In the genomic region with DNA sequence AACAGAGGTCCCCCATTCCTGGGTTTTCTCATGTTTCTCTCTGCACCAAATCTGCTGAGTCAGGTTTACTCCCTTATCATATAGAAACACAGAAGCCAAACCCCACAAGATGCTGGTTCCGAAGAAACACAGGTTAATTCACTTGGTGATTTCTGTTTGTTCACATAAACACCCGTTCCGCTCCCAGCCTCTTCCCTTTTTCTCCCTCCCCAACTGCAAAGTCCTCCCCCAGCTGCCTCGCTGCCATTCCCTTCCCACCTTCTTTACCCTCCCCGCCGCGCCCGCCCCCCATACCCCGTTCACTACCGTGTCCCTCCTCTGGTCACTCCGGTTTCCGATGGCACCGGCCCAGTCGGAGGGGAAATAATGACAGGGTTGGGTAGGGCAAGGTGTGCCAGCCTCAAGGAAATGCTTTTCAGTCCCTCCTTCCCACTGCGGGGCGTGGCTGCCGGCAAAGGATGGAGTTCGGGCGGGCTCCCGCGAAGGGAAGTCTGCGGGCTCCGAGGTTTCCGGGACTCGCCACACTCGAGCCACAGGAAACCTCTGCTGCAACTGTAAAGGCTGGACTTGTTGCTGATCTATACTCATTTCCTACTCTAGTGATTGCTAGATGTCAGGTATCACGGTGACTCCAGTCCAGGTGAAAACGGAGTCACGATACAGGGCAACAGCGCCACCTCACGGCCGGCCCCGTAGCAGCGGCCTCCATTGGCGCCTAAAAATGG, we compare ENCODE assay signal across 1 cellular context.
TF ChIP-seq lines count a peak whose summit lies in the region.

A gene with protein sequence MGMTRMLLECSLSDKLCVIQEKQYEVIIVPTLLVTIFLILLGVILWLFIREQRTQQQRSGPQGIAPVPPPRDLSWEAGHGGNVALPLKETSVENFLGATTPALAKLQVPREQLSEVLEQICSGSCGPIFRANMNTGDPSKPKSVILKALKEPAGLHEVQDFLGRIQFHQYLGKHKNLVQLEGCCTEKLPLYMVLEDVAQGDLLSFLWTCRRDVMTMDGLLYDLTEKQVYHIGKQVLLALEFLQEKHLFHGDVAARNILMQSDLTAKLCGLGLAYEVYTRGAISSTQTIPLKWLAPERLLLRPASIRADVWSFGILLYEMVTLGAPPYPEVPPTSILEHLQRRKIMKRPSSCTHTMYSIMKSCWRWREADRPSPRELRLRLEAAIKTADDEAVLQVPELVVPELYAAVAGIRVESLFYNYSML (minus strand): TSS at position 393 of the 725 bp plus-strand sequence. CDS start 39,434 bp downstream, outside the sequence.

TF ChIP-seq in HEK293, 187 proteins besides CTCF, POLR2A, EP300 and RAD21 (continued from another document):
- TF ChIP-seq, protein P1, sequence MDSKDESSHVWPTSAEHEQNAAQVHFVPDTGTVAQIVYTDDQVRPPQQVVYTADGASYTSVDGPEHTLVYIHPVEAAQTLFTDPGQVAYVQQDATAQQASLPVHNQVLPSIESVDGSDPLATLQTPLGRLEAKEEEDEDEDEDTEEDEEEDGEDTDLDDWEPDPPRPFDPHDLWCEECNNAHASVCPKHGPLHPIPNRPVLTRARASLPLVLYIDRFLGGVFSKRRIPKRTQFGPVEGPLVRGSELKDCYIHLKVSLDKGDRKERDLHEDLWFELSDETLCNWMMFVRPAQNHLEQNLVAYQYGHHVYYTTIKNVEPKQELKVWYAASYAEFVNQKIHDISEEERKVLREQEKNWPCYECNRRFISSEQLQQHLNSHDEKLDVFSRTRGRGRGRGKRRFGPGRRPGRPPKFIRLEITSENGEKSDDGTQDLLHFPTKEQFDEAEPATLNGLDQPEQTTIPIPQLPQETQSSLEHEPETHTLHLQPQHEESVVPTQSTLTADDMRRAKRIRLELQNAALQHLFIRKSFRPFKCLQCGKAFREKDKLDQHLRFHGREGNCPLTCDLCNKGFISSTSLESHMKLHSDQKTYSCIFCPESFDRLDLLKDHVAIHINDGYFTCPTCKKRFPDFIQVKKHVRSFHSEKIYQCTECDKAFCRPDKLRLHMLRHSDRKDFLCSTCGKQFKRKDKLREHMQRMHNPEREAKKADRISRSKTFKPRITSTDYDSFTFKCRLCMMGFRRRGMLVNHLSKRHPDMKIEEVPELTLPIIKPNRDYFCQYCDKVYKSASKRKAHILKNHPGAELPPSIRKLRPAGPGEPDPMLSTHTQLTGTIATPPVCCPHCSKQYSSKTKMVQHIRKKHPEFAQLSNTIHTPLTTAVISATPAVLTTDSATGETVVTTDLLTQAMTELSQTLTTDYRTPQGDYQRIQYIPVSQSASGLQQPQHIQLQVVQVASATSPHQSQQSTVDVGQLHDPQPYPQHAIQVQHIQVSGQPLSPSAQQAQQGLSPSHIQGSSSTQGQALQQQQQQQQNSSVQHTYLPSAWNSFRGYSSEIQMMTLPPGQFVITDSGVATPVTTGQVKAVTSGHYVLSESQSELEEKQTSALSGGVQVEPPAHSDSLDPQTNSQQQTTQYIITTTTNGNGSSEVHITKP (tag by site-specific recombination; IDR thresholded peaks at IDR 0.05) = peak; percentile 70
- no peak for TF ChIP-seq ZNF155 (tag by site-specific recombination; IDR thresholded peaks at IDR 0.05)
- no peak for TF ChIP-seq ZNF335 (tag by site-specific recombination; conservative IDR thresholded peaks at IDR 0.05)
- TF ChIP-seq ZNF157 (tag by site-specific recombination; IDR thresholded peaks at IDR 0.05) = no peak
- no peak for TF ChIP-seq ZNF292 (tag by site-specific recombination; IDR thresholded peaks at IDR 0.05; ENCODE audit: borderline replicate concordance, low read depth)
- no peak for TF ChIP-seq ZNF623 (tag by site-specific recombination; IDR thresholded peaks at IDR 0.05)
- TF ChIP-seq, protein P2, sequence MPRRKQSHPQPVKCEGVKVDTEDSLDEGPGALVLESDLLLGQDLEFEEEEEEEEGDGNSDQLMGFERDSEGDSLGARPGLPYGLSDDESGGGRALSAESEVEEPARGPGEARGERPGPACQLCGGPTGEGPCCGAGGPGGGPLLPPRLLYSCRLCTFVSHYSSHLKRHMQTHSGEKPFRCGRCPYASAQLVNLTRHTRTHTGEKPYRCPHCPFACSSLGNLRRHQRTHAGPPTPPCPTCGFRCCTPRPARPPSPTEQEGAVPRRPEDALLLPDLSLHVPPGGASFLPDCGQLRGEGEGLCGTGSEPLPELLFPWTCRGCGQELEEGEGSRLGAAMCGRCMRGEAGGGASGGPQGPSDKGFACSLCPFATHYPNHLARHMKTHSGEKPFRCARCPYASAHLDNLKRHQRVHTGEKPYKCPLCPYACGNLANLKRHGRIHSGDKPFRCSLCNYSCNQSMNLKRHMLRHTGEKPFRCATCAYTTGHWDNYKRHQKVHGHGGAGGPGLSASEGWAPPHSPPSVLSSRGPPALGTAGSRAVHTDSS (tag by site-specific recombination; IDR thresholded peaks at IDR 0.05) = no peak
- TF ChIP-seq REPIN1 (tag by site-specific recombination; IDR thresholded peaks at IDR 0.05; ENCODE audit: low read depth) = no peak
- no peak for TF ChIP-seq GLIS1 (tag by site-specific recombination; IDR thresholded peaks at IDR 0.05)
- no peak for TF ChIP-seq ZNF658 (tag by site-specific recombination; IDR thresholded peaks at IDR 0.05)
- TF ChIP-seq, protein P3, sequence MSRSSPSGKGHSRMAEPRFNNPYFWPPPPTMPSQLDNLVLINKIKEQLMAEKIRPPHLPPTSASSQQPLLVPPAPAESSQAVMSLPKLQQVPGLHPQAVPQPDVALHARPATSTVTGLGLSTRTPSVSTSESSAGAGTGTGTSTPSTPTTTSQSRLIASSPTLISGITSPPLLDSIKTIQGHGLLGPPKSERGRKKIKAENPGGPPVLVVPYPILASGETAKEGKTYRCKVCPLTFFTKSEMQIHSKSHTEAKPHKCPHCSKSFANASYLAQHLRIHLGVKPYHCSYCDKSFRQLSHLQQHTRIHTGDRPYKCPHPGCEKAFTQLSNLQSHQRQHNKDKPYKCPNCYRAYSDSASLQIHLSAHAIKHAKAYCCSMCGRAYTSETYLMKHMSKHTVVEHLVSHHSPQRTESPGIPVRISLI (tag by site-specific recombination; IDR thresholded peaks at IDR 0.05) = no peak
- TF ChIP-seq, protein P4, sequence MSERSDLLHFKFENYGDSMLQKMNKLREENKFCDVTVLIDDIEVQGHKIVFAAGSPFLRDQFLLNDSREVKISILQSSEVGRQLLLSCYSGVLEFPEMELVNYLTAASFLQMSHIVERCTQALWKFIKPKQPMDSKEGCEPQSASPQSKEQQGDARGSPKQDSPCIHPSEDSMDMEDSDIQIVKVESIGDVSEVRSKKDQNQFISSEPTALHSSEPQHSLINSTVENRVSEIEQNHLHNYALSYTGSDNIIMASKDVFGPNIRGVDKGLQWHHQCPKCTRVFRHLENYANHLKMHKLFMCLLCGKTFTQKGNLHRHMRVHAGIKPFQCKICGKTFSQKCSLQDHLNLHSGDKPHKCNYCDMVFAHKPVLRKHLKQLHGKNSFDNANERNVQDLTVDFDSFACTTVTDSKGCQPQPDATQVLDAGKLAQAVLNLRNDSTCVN (tag by site-specific recombination; optimal IDR thresholded peaks at IDR 0.05) = peak; percentile 54
TF ChIP-seq in HEK293: peak in this region for 38.
